12 cellular contexts compared by ENCODE assay signal in the genomic region with DNA sequence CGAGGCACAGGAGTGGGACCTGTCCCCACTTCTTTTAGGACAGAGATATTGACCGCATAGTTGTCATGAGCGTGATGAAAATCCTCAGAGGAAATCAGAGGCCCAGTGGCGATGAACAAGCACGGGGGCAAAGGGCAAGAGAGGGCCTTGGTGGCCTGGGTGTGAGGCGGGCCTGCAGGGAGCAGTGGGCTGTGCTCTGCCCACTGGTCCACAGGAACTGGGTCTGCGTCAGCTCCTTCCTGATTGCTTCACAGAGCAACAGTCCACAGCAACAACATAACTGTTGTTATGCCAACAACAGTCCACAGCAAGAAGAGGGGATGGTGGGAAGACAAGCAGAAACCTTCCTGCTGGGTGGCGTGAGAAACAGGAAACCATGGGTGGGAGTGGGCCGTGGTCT.
DNase-seq lines count a peak whose midpoint lies in the region; ATAC-seq and TF ChIP-seq lines count a peak whose summit lies in the region.
"Had no signal": no experiment of that assay in that cellular context is flagged by ENCODE, and none has a peak within 500 bp of the region (broad histone marks: within the 10 kb centered on the region; RNA-seq: fewer than 3 reads in every experiment).

No MANE protein-coding gene starts in this region.

- TF ChIP-seq CTCF in heart right ventricle (IDR thresholded peaks at IDR 0.05) (no peak), right atrium auricular region (IDR thresholded peaks at IDR 0.05) (no peak), lower lobe of right lung (IDR thresholded peaks at IDR 0.05) (no peak), upper lobe of right lung (IDR thresholded peaks at IDR 0.05) (no peak)

- H3K9me3 ChIP-seq in heart right ventricle = no peaks in the 10 kb centered on the region
- H3K9me3 ChIP-seq in right atrium auricular region = no peaks in the 10 kb centered on the region
- no peaks in the 10 kb centered on the region for H3K9me3 ChIP-seq in lower lobe of right lung
- no peaks in the 10 kb centered on the region for H3K9me3 ChIP-seq in upper lobe of right lung

- H3K27me3 Mint-ChIP-seq in central memory CD8-positive, alpha-beta T cell = no peaks in the 10 kb centered on the region
- H3K27me3 Mint-ChIP-seq: activated naive CD8-positive, alpha-beta T cell had no signal

- intact Hi-C loops in heart right ventricle (cut with DNase I) = no loop called here
- intact Hi-C loops in lower lobe of right lung (cut with DNase I) = no loop called here
- intact Hi-C loops in upper lobe of right lung (cut with DNase I) = no loop called here

- peak overlapping the region; percentile 25 for H3K27ac Mint-ChIP-seq in central memory CD8-positive, alpha-beta T cell (ENCODE audit: low read depth)
- H3K27ac Mint-ChIP-seq: activated naive CD8-positive, alpha-beta T cell had no signal

- peaks cover 31% of the 10 kb centered on the region for H3K36me3 Mint-ChIP-seq in central memory CD8-positive, alpha-beta T cell (ENCODE audit: insufficient read depth)

- H3K27me3 ChIP-seq in heart right ventricle (no peaks in the 10 kb centered on the region), right atrium auricular region (no peaks in the 10 kb centered on the region), lower lobe of right lung (ENCODE audit: low read depth) (no peaks in the 10 kb centered on the region), upper lobe of right lung (no peaks in the 10 kb centered on the region)

- H3K4me3 ChIP-seq in heart right ventricle (no peak overlapping the region), right atrium auricular region (no peak overlapping the region), lower lobe of right lung (no peak overlapping the region), upper lobe of right lung (no peak overlapping the region)

- peak in 1 of 2 donors; percentile 24 for DNase-seq in heart right ventricle
- DNase-seq in right atrium auricular region (ENCODE audit: low spot score) = no peak
- DNase-seq in central memory CD8-positive, alpha-beta T cell (ENCODE audit: low spot score in 2 of 2) = no peak
- DNase-seq in lower lobe of right lung = peak; percentile 78
- DNase-seq in upper lobe of right lung = peak; percentile 77
- no peak for DNase-seq in effector CD4-positive, alpha-beta T cell
- no peak for DNase-seq in NAMALWA (ENCODE audit: low spot score)
- DNase-seq: AML-193, Kasumi-1, NCI-H226 had no signal

- no peak overlapping the region for H3K4me3 Mint-ChIP-seq in central memory CD8-positive, alpha-beta T cell
- H3K4me3 Mint-ChIP-seq: activated naive CD8-positive, alpha-beta T cell had no signal

- H3K4me1 ChIP-seq in heart right ventricle (peaks cover 0 to 23% (median 5%) of the 10 kb centered on the region in 9 donors), right atrium auricular region (peaks cover 0 to 11% of the 10 kb centered on the region in 2 donors), lower lobe of right lung (peaks cover 21% of the 10 kb centered on the region), upper lobe of right lung (peaks cover 8% of the 10 kb centered on the region)

- peak overlapping the region in 3 of 10 donors; percentile 15 to 44 (median 31) for H3K27ac ChIP-seq in heart right ventricle
- peak overlapping the region in 1 of 2 donors; percentile 18 for H3K27ac ChIP-seq in right atrium auricular region
- H3K27ac ChIP-seq in lower lobe of right lung = peak overlapping the region; percentile 46
- H3K27ac ChIP-seq in upper lobe of right lung = peak overlapping the region; percentile 55

- WGBS in heart right ventricle, 2 donors = 64 to 76% methylated on average over 9 of the region's 9 CpGs

- H3K9me3 Mint-ChIP-seq in central memory CD8-positive, alpha-beta T cell = peaks cover 10% of the 10 kb centered on the region

- peak in 7 of 8 donors; percentile 36 to 68 (median 64) for ATAC-seq in heart right ventricle
- no peak for ATAC-seq in central memory CD8-positive, alpha-beta T cell (replicated peaks; ENCODE audit: extremely low read depth, poor library complexity, severe bottlenecking)
- ATAC-seq in lower lobe of right lung = peak; percentile 81 to 85
- peak; percentile 88 for ATAC-seq in upper lobe of right lung
- ATAC-seq in HG03196 (IDR thresholded peaks at IDR 0.05; ENCODE audit: unreplicated experiment) = no peak

- peaks cover 27% of the 10 kb centered on the region for H3K4me1 Mint-ChIP-seq in central memory CD8-positive, alpha-beta T cell

- H3K36me3 ChIP-seq in heart right ventricle (peaks cover 0 to 41% (median 12%) of the 10 kb centered on the region in 9 donors), right atrium auricular region (peaks cover 6% of the 10 kb centered on the region), lower lobe of right lung (peaks cover 17% of the 10 kb centered on the region), upper lobe of right lung (no peaks in the 10 kb centered on the region)

Comparison
In these comparisons a context has a peak if more than half of its experiments do, and no peak if none do; other contexts are left out.
1. ATAC-seq: peak in heart right ventricle (7 of 8), lower lobe of right lung (2 of 2) and upper lobe of right lung (single experiment); none in central memory CD8-positive, alpha-beta T cell (single experiment) and HG03196 (single experiment).
2. DNase-seq: peak in lower lobe of right lung (single experiment) and upper lobe of right lung (single experiment); none in right atrium auricular region (single experiment), central memory CD8-positive, alpha-beta T cell (0 of 2), effector CD4-positive, alpha-beta T cell (single experiment) and NAMALWA (single experiment).